18 cellular contexts compared by ENCODE assay signal in genomic region chr11:125416993-125417935, GRCh38.
"Had no signal": no experiment of that assay in that cellular context is flagged by ENCODE, and none has a peak within 500 bp of the region (broad histone marks: within the 10 kb centered on the region; RNA-seq: fewer than 3 reads in every experiment).

No MANE protein-coding gene starts in this region.

- H3K4me3 ChIP-seq: pancreas, psoas muscle, testis, transverse colon had no signal

- ATAC-seq: activated CD4-positive, alpha-beta T cell treated with anti-CD3 and anti-CD28 coated beads for 36 hours; activated T-cell treated with anti-CD3 and anti-CD28 coated beads, Interleukin-2, amount 50 U/mL, for 72 hours; effector memory CD8-positive, alpha-beta T cell; pancreas; psoas muscle; stimulated activated naive CD8-positive, alpha-beta T cell treated with anti-CD3 and anti-CD28 coated beads, Interleukin-15, Interleukin-2, amounts not matched to agents 100 U/mL and 50 U/mL, for 24 hours had no signal

- DNase-seq: activated CD4-positive, alpha-beta T cell treated with anti-CD3 and anti-CD28 coated beads for 36 hours; activated CD4-positive, CD25-positive, alpha-beta regulatory T cell; activated naive CD4-positive, alpha-beta T cell treated with anti-CD3 and anti-CD28 coated beads for 36 hours; activated naive CD8-positive, alpha-beta T cell treated with anti-CD3 and anti-CD28 coated beads, Interleukin-2, amount 10 ng/mL, durations not matched to agents 7 days and 5 days; activated T-cell treated with anti-CD3 and anti-CD28 coated beads for 4 hours; activated T-cell treated with anti-CD3 and anti-CD28 coated beads, Interleukin-2, amount 50 U/mL, for 72 hours; brain microvascular endothelial cell; cortex of kidney; effector memory CD8-positive, alpha-beta T cell; erythroblast; mammary epithelial cell; pancreas; psoas muscle; stimulated activated CD4-positive, alpha-beta T cell treated with anti-CD3 and anti-CD28 coated beads, Interleukin-12 subunit alpha, Interleukin-12 subunit beta, amount 100 ng/mL, for 4 hours; stimulated activated CD4-positive, alpha-beta T cell treated with anti-CD3 and anti-CD28 coated beads, Interleukin-4, amount 100 ng/mL, for 1 hour; stimulated activated naive CD8-positive, alpha-beta T cell treated with anti-CD3 and anti-CD28 coated beads, Interleukin-15, Interleukin-2, amounts not matched to agents 100 U/mL and 50 U/mL, for 24 hours; testis; transverse colon had no signal

- H3K27ac ChIP-seq: brain microvascular endothelial cell, pancreas, psoas muscle, testis, transverse colon had no signal

- H3K36me3 ChIP-seq: brain microvascular endothelial cell, pancreas, transverse colon had no signal

- H3K27me3 ChIP-seq: brain microvascular endothelial cell, pancreas, testis, transverse colon had no signal

- H3K9me3 ChIP-seq: pancreas, psoas muscle, testis, transverse colon had no signal

- H3K4me1 ChIP-seq: pancreas, psoas muscle, testis, transverse colon had no signal
